ENCODE assay signal across 9 cellular contexts in genomic region chr2:64731306-64731654, GRCh38.
DNase-seq lines count a peak whose midpoint lies in the region; ATAC-seq and TF ChIP-seq lines count a peak whose summit lies in the region.
"Had no signal": no experiment of that assay in that cellular context is flagged by ENCODE, and none has a peak within 500 bp of the region (broad histone marks: within the 10 kb centered on the region; RNA-seq: fewer than 3 reads in every experiment).

No MANE protein-coding gene starts in this region.

- TF ChIP-seq CTCF in mesothelial cell of epicardium (IDR thresholded peaks at IDR 0.05; ENCODE audit: unreplicated experiment) (no peak), thoracic aorta (IDR thresholded peaks at IDR 0.05) (no peak)

- H3K36me3 Mint-ChIP-seq in activated CD8-positive, alpha-beta memory T cell treated with anti-CD3 and anti-CD28 coated beads, Interleukin-2, amount 10 ng/mL, durations not matched to agents 7 days and 5 days = peaks cover 27% of the 10 kb centered on the region
- H3K36me3 Mint-ChIP-seq in mesothelial cell of epicardium = peaks cover 15% of the 10 kb centered on the region

- H3K4me3 Mint-ChIP-seq in activated CD8-positive, alpha-beta memory T cell treated with anti-CD3 and anti-CD28 coated beads, Interleukin-2, amount 10 ng/mL, durations not matched to agents 7 days and 5 days = peak overlapping the region; percentile 72
- H3K4me3 Mint-ChIP-seq in mesothelial cell of epicardium = peak overlapping the region; percentile 40

- no peak for DNase-seq in activated CD8-positive, alpha-beta memory T cell treated with anti-CD3 and anti-CD28 coated beads, Interleukin-2, amount 10 ng/mL, durations not matched to agents 7 days and 5 days
- no peak for DNase-seq in activated CD8-positive, alpha-beta memory T cell treated with anti-CD3 and anti-CD28 coated beads for 24 hours
- DNase-seq in mesothelial cell of epicardium (ENCODE audit: low spot score in 2 of 2, unreplicated experiment in 2 of 2) (no peak), thoracic aorta (ENCODE audit: low spot score) (no peak), D341Med (ENCODE audit: low spot score) (no peak)
- DNase-seq: stimulated activated CD4-positive, alpha-beta T cell treated with anti-CD3 and anti-CD28 coated beads, Interleukin-4, amount 100 ng/mL, for 24 hours had no signal

- H3K27ac Mint-ChIP-seq in activated CD8-positive, alpha-beta memory T cell treated with anti-CD3 and anti-CD28 coated beads, Interleukin-2, amount 10 ng/mL, durations not matched to agents 7 days and 5 days = peak overlapping the region; percentile 90
- peak overlapping the region; percentile 91 for H3K27ac Mint-ChIP-seq in mesothelial cell of epicardium

- H3K27ac ChIP-seq in angular gyrus (ENCODE audit: low read depth, low read length) (peak overlapping the region; percentile 49), thoracic aorta (peak overlapping the region; percentile 51 to 63)

- peaks cover 10 to 48% of the 10 kb centered on the region in 2 donors for H3K4me1 ChIP-seq in thoracic aorta (ENCODE audit: control insufficient read depth in 1 of 2, low read depth in 2 of 2)

- H3K9me3 ChIP-seq in thoracic aorta = no peaks in the 10 kb centered on the region

- no peaks in the 10 kb centered on the region for H3K27me3 ChIP-seq in thoracic aorta (replicated peaks; ENCODE audit: insufficient read depth)

- H3K36me3 ChIP-seq in thoracic aorta = no peaks in the 10 kb centered on the region

- no peaks in the 10 kb centered on the region for H3K9me3 Mint-ChIP-seq in activated CD8-positive, alpha-beta memory T cell treated with anti-CD3 and anti-CD28 coated beads, Interleukin-2, amount 10 ng/mL, durations not matched to agents 7 days and 5 days (ENCODE audit: low read depth)
- no peaks in the 10 kb centered on the region for H3K9me3 Mint-ChIP-seq in mesothelial cell of epicardium

- peaks cover 67% of the 10 kb centered on the region for H3K4me1 Mint-ChIP-seq in activated CD8-positive, alpha-beta memory T cell treated with anti-CD3 and anti-CD28 coated beads, Interleukin-2, amount 10 ng/mL, durations not matched to agents 7 days and 5 days
- peaks cover 55% of the 10 kb centered on the region for H3K4me1 Mint-ChIP-seq in mesothelial cell of epicardium

- H3K4me3 ChIP-seq in thoracic aorta = peak overlapping the region; percentile 70

- CTCF ChIA-PET in activated CD8-positive, alpha-beta memory T cell treated with anti-CD3 and anti-CD28 coated beads, Interleukin-2, amount 10 ng/mL, durations not matched to agents 7 days and 5 days (lab: Charles Lee) = interaction anchor here (0.9 to 1.2 kb wide), 3 partner anchors 16 to 56 kb away, joined by 3 read pairs; no protein-coding TSS in a partner anchor

- no peak for ATAC-seq in activated CD8-positive, alpha-beta memory T cell treated with anti-CD3 and anti-CD28 coated beads, Interleukin-2, amount 10 ng/mL, durations not matched to agents 7 days and 5 days
- ATAC-seq in thoracic aorta (ENCODE audit: insufficient number of reproducible peaks, low FRiP score, low read depth) (no peak), HG03378 (IDR thresholded peaks at IDR 0.05; ENCODE audit: unreplicated experiment) (no peak), HG02678 (IDR thresholded peaks at IDR 0.05; ENCODE audit: unreplicated experiment) (no peak)

- H3K27me3 Mint-ChIP-seq in activated CD8-positive, alpha-beta memory T cell treated with anti-CD3 and anti-CD28 coated beads, Interleukin-2, amount 10 ng/mL, durations not matched to agents 7 days and 5 days = no peaks in the 10 kb centered on the region
- no peaks in the 10 kb centered on the region for H3K27me3 Mint-ChIP-seq in mesothelial cell of epicardium (ENCODE audit: low read depth)
